Comparison of ENCODE assay signal across 8 cellular contexts in the genomic region with DNA sequence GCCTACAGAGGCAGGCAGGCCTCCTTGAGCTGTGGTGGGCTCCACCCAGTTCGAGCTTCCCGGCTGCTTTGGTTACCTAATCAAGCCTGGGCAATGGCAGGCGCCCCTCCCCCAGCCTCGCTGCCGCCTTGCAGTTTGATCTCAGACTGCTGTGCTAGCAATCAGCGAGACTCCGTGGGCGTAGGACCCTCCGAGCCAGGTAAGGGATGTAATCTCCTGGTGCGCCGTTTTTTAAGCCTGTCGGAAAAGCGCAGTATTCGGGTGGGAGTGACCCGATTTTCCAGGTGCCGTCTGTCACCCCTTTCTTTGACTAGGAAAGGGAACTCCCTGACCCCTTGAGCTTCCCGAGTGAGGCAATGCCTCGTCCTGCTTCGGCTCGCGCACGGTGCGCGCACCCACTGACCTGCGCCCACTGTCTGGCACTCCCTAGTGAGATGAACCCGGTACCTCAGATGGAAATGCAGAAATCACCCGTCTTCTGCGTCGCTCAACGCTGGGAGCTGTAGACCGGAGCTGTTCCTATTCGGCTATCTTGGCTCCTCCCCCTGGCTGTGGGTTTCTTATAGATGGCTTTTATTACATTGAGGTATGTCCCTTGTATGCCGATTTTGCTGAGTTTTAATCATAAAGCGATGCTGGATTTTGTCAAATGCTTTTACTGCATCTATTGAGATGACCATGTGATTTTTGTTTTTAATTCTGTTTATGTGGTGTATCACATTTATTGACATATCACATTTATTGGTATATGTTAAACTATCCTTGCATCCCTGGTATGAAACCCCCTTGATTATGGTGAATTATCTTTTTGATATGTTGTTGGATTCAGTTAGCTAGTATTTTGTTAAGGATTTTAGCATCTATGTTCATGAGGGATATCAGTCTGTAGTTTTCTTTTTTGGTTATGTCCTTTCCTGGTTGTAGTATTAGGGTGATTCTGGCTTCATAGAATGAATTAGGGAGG. TPM values are rescaled to one million over a fixed set of nuclear protein-coding genes. Genes with fewer than 3 reads are reported as not detected.
DNase-seq lines count a peak whose midpoint lies in the region; ATAC-seq, FAIRE-seq and TF ChIP-seq lines count a peak whose summit lies in the region.
"Not testable (repeated sequence)": the region's sequence is repeated elsewhere in the genome, so short reads cannot be mapped to it uniquely, and the experiment has no call there.

No MANE protein-coding gene starts in this region.

- peak; percentile 78 for ATAC-seq in CD4-positive, CD25-positive, alpha-beta regulatory T cell (ENCODE audit: low read depth in 2 of 2)
- ATAC-seq in GM12878 = peak; percentile 64

- not testable (repeated sequence) for H3K9me3 ChIP-seq in CD4-positive, CD25-positive, alpha-beta regulatory T cell (ENCODE audit: control insufficient read depth in 2 of 2, low read length in 2 of 2); Karpas-422 (ENCODE audit: low read length); GM12878 (replicated peaks; ENCODE audit: control insufficient read depth, insufficient read depth, low read length); cardiac muscle cell (ENCODE audit: low read depth)

- H3K9me2 ChIP-seq in Karpas-422 (replicated peaks; ENCODE audit: insufficient read depth, low read length) = not testable (repeated sequence)

- not testable (repeated sequence) for TF ChIP-seq CTCF in GM12878 (IDR thresholded peaks at IDR 0.05 in 2 of 3, conservative IDR thresholded peaks at IDR 0.05 in 1 of 3; ENCODE audit: control insufficient read depth in 2 of 3, extremely low read depth in 1 of 3, insufficient read depth in 1 of 3, low read depth in 3 of 3, low read length in 3 of 3); cardiac muscle cell (IDR thresholded peaks at IDR 0.05; ENCODE audit: low read depth, low read length); nephron (IDR thresholded peaks at IDR 0.05; ENCODE audit: unreplicated experiment in 3 of 3)

- DNase-seq in CD4-positive, CD25-positive, alpha-beta regulatory T cell = peak; percentile 40 to 80 (median 70)
- DNase-seq in Karpas-422 = peak; percentile 76
- DNase-seq in OCI-M1 (lab: John Stamatoyannopoulos, UW) = peak; percentile 70
- DNase-seq in activated CD4-positive, alpha-beta memory T cell treated with anti-CD3 and anti-CD28 coated beads, Interleukin-2, amount 10 ng/mL, durations not matched to agents 7 days and 5 days = peak; percentile 74
- not testable (repeated sequence) for DNase-seq in GM12878 (ENCODE audit: low read depth, low spot score)
- peak; percentile 26 to 49 for DNase-seq in cardiac muscle cell (ENCODE audit: low read depth in 1 of 2, low spot score in 1 of 2)
- peak in 2 of 3 donors; percentile 43 to 53 for DNase-seq in stimulated activated CD4-positive, alpha-beta T cell treated with anti-CD3 and anti-CD28 coated beads, TNF-alpha, amount 100 ng/mL, for 48 hours (ENCODE audit: low read depth in 3 of 3)

- H3K27me3 Mint-ChIP-seq in CD4-positive, CD25-positive, alpha-beta regulatory T cell; activated CD4-positive, alpha-beta memory T cell treated with anti-CD3 and anti-CD28 coated beads, Interleukin-2, amount 10 ng/mL, durations not matched to agents 7 days and 5 days: not testable (repeated sequence)
- peaks cover 13% of the 10 kb centered on the region for H3K27me3 Mint-ChIP-seq in nephron (ENCODE audit: low read depth)

- H3K9ac ChIP-seq in Karpas-422 (ENCODE audit: low read length); GM12878 (ENCODE audit: control insufficient read depth, insufficient read depth, low read length): not testable (repeated sequence)

- not testable (repeated sequence) for H2AFZ ChIP-seq in Karpas-422 (ENCODE audit: low read length)
- peak overlapping the region; percentile 23 for H2AFZ ChIP-seq in GM12878 (ENCODE audit: control insufficient read depth, low read depth, low read length)

- H3K4me1 Mint-ChIP-seq in CD4-positive, CD25-positive, alpha-beta regulatory T cell = peaks cover 13 to 31% (median 22%) of the 10 kb centered on the region in 4 donors
- peaks cover 25% of the 10 kb centered on the region for H3K4me1 Mint-ChIP-seq in activated CD4-positive, alpha-beta memory T cell treated with anti-CD3 and anti-CD28 coated beads, Interleukin-2, amount 10 ng/mL, durations not matched to agents 7 days and 5 days
- H3K4me1 Mint-ChIP-seq in nephron = not testable (repeated sequence)

- peak overlapping the region; percentile 55 for H3K27ac ChIP-seq in CD4-positive, CD25-positive, alpha-beta regulatory T cell (ENCODE audit: insufficient read depth, low read length, poor library complexity, severe bottlenecking)
- not testable (repeated sequence) for H3K27ac ChIP-seq in Karpas-422 (ENCODE audit: low read length); GM12878 (ENCODE audit: control insufficient read depth, insufficient read depth); cardiac muscle cell

- peak overlapping the region; percentile 70 for H3K4me3 ChIP-seq in CD4-positive, CD25-positive, alpha-beta regulatory T cell (ENCODE audit: low read depth, low read length)
- peak overlapping the region; percentile 40; the same call in 1 of the 2 replicates for H3K4me3 ChIP-seq in Karpas-422 (ENCODE audit: low read length)
- peak overlapping the region; percentile 63; the same call in 1 of the 2 replicates for H3K4me3 ChIP-seq in GM12878
- H3K4me3 ChIP-seq in cardiac muscle cell = peak overlapping the region; percentile 45

- peak overlapping the region; percentile 53 for H3K4me2 ChIP-seq in Karpas-422 (ENCODE audit: low read depth, low read length, poor library complexity, severe bottlenecking)
- H3K4me2 ChIP-seq in GM12878 (ENCODE audit: control insufficient read depth, insufficient read depth) = not testable (repeated sequence)

- TF ChIP-seq POLR2A in GM12878 (IDR thresholded peaks at IDR 0.05; ENCODE audit: low read depth, low read length) = not testable (repeated sequence)

- H3K36me3 ChIP-seq in CD4-positive, CD25-positive, alpha-beta regulatory T cell (ENCODE audit: control insufficient read depth, insufficient read depth, low read length); Karpas-422 (ENCODE audit: insufficient read depth, low read length); GM12878 (ENCODE audit: control insufficient read depth in 2 of 2, insufficient read depth in 2 of 2, low read length in 1 of 2); cardiac muscle cell: not testable (repeated sequence)

- not testable (repeated sequence) for H3K27me3 ChIP-seq in CD4-positive, CD25-positive, alpha-beta regulatory T cell (ENCODE audit: control insufficient read depth, insufficient read depth, low read length); Karpas-422 (ENCODE audit: low read length); GM12878 (replicated peaks in 1 of 2; ENCODE audit: control insufficient read depth in 2 of 2, insufficient read depth in 2 of 2, low read length in 1 of 2); cardiac muscle cell

- SMC1A ChIA-PET in GM12878 (lab: Charles Lee; ENCODE audit: uncharacterized antibody, unreplicated experiment) = interaction anchor here (1.9 kb wide), 1 partner anchor 15 kb away, joined by 6 read pairs; no protein-coding TSS in a partner anchor

- intact Hi-C loops in GM12878 (cut with micrococcal nuclease; ENCODE audit: unreplicated experiment) = not testable (repeated sequence)

- H3K4me1 ChIP-seq in CD4-positive, CD25-positive, alpha-beta regulatory T cell (ENCODE audit: control insufficient read depth, insufficient read depth, low read length, poor library complexity, severe bottlenecking) = peaks cover 11% of the 10 kb centered on the region
- H3K4me1 ChIP-seq in Karpas-422 (ENCODE audit: low read length); GM12878 (ENCODE audit: control insufficient read depth, insufficient read depth, low read length); cardiac muscle cell (ENCODE audit: low read depth): not testable (repeated sequence)

- TF ChIP-seq EP300 in GM12878 (IDR thresholded peaks at IDR 0.05; ENCODE audit: borderline replicate concordance in 1 of 2, control insufficient read depth in 1 of 2, low read depth in 2 of 2, low read length in 2 of 2) = not testable (repeated sequence)

- not testable (repeated sequence) for FAIRE-seq in GM12878 (lab: Jason Lieb, UNC)

- RAD21 ChIA-PET in GM12878 (lab: Charles Lee; ENCODE audit: unreplicated experiment) = interaction anchor here (1.0 kb wide), 1 partner anchor 18 kb away, joined by 3 read pairs; no protein-coding TSS in a partner anchor

- H4K20me1 ChIP-seq in Karpas-422 (ENCODE audit: insufficient read depth, low read depth, low read length); GM12878 (ENCODE audit: control insufficient read depth, insufficient read depth): not testable (repeated sequence)

- TF ChIP-seq RAD21 in GM12878 (IDR thresholded peaks at IDR 0.05; ENCODE audit: insufficient read depth, low read depth, low read length) = not testable (repeated sequence)

- peaks cover 0 to 23% (median 3%) of the 10 kb centered on the region in 7 donors for H3K9me3 Mint-ChIP-seq in CD4-positive, CD25-positive, alpha-beta regulatory T cell
- H3K9me3 Mint-ChIP-seq in activated CD4-positive, alpha-beta memory T cell treated with anti-CD3 and anti-CD28 coated beads, Interleukin-2, amount 10 ng/mL, durations not matched to agents 7 days and 5 days = peaks cover 20% of the 10 kb centered on the region
- H3K9me3 Mint-ChIP-seq in nephron = peaks cover 36% of the 10 kb centered on the region

- not testable (repeated sequence) for BruUV-seq in GM12878 (replicated peaks; lab: Mats Ljungman, UMichigan)

- 2% methylated on average over 32 of the region's 34 CpGs for WGBS in GM12878 (ENCODE audit: insufficient coverage, insufficient replicate concordance, low lambda C conversion rate, missing lambda C conversion rate)

- CTCF ChIA-PET in activated CD4-positive, alpha-beta memory T cell treated with anti-CD3 and anti-CD28 coated beads, Interleukin-2, amount 10 ng/mL, durations not matched to agents 7 days and 5 days (lab: Charles Lee) = interaction anchor here (1.1 to 2.2 kb wide), 4 partner anchors 18 to 127 kb away, joined by 3 to 9 read pairs (median 4); no protein-coding TSS in a partner anchor
- CTCF ChIA-PET in GM12878 (lab: Yijun Ruan, JAX) = interaction anchor here (0.8 to 5.2 kb wide), 4 partner anchors 12 to 233 kb away, joined by 3 to 19 read pairs (median 3); no protein-coding TSS in a partner anchor

- not testable (repeated sequence) for H3K79me2 ChIP-seq in Karpas-422 (ENCODE audit: low read length); GM12878 (ENCODE audit: control insufficient read depth, insufficient read depth, low read length)

- POLR2A ChIA-PET in activated CD4-positive, alpha-beta memory T cell treated with anti-CD3 and anti-CD28 coated beads, Interleukin-2, amount 10 ng/mL, durations not matched to agents 7 days and 5 days (lab: Charles Lee) = interaction anchor here (0.8 to 1.8 kb wide), 7 partner anchors 14 to 208 kb away, joined by 3 to 9 read pairs (median 3); a partner anchor contains a TSS
- POLR2A ChIA-PET in GM12878 (lab: Charles Lee) = interaction anchor here (1.3 kb wide), 1 partner anchor 233 kb away, joined by 3 read pairs; no protein-coding TSS in a partner anchor

- peak overlapping the region; percentile 91 to 97 (median 94) for H3K4me3 Mint-ChIP-seq in CD4-positive, CD25-positive, alpha-beta regulatory T cell
- H3K4me3 Mint-ChIP-seq in activated CD4-positive, alpha-beta memory T cell treated with anti-CD3 and anti-CD28 coated beads, Interleukin-2, amount 10 ng/mL, durations not matched to agents 7 days and 5 days = peak overlapping the region; percentile 88
- H3K4me3 Mint-ChIP-seq in nephron = peak overlapping the region; percentile 83 to 90 (median 87)

- in situ Hi-C loops in GM12878 (cut with MboI) = not testable (repeated sequence)

- H3K36me3 Mint-ChIP-seq in CD4-positive, CD25-positive, alpha-beta regulatory T cell = not testable (repeated sequence)
- peaks cover 39% of the 10 kb centered on the region for H3K36me3 Mint-ChIP-seq in activated CD4-positive, alpha-beta memory T cell treated with anti-CD3 and anti-CD28 coated beads, Interleukin-2, amount 10 ng/mL, durations not matched to agents 7 days and 5 days (ENCODE audit: low read depth)
- H3K36me3 Mint-ChIP-seq in nephron (ENCODE audit: low read depth) = peaks cover 24% of the 10 kb centered on the region

- H3K27ac Mint-ChIP-seq in CD4-positive, CD25-positive, alpha-beta regulatory T cell = peak overlapping the region; percentile 69 to 95 (median 87)
- peak overlapping the region; percentile 69 for H3K27ac Mint-ChIP-seq in activated CD4-positive, alpha-beta memory T cell treated with anti-CD3 and anti-CD28 coated beads, Interleukin-2, amount 10 ng/mL, durations not matched to agents 7 days and 5 days
- H3K27ac Mint-ChIP-seq in nephron = not testable (repeated sequence)

RNA-seq across cellular contexts. Expression of a gene that starts 43.4 kb away (rescaled TPM):
- 5.1 TPM for total RNA-seq in CD4-positive, CD25-positive, alpha-beta regulatory T cell
- polyA plus RNA-seq in CD4-positive, CD25-positive, alpha-beta regulatory T cell = 1 to 10 TPM; 2.5 to 5.9 (median 5.2) TPM
- 28.7 and 33.0 TPM in 2 replicates for total RNA-seq in Karpas-422 (2014; rRNA removed; shearing (Covaris generic); ENCODE audit: low replicate concordance)
- 10 to 100 TPM; 60.0 to 62.7 TPM for total RNA-seq in activated CD4-positive, alpha-beta memory T cell treated with anti-CD3 and anti-CD28 coated beads, Interleukin-2, amount 10 ng/mL, durations not matched to agents 7 days and 5 days
- 19.9 and 25.9 TPM in 2 replicates for total RNA-seq in GM12878 (2013; cell fraction: nucleolus; rRNA removed)
- 26.9 and 35.0 TPM in 2 replicates for total RNA-seq in GM12878 (2014; rRNA removed)
- 25.5 and 26.8 TPM in 2 replicates for total RNA-seq in GM12878 (2014; rRNA removed; fragmentation: Illumina TruSeq; extraction: Trizol)
- 23.9 and 24.2 TPM in 2 replicates for total RNA-seq in GM12878 (2021)
- 16.3 TPM for polyA plus RNA-seq in GM12878 (2011; ENCODE audit: low read depth)
- 11.1 and 11.7 TPM in 2 replicates for polyA plus RNA-seq in GM12878 (2011; rRNA removed)
- polyA plus RNA-seq in GM12878 (2011; cell fraction: cytosol; rRNA removed) = 12.0 and 13.2 TPM in 2 replicates
- 10.7 and 12.1 TPM in 2 replicates for polyA plus RNA-seq in GM12878 (2011; cell fraction: nucleus; rRNA removed)
- 21.1 and 24.4 TPM in 2 replicates for polyA plus RNA-seq in GM12878 (2012)
- 28.8 and 34.6 TPM in 2 replicates for polyA plus RNA-seq in GM12878 (2014; fragmentation: Illumina TruSeq; extraction: Trizol)
- polyA plus RNA-seq in GM12878 (2014; fragmentation: Nextera tagmentation; extraction: Ambion mirVana) = 1 to 10 TPM; 6.5 to 7.1 TPM
- 26.0 and 37.7 TPM in 2 replicates for polyA plus RNA-seq in GM12878 (2014; rRNA removed)
- 10 to 100 TPM; 39.1 to 44.5 TPM for polyA plus RNA-seq in GM12878 (2016; fragmentation: Nextera tagmentation; extraction: Ambion mirVana)
- polyA minus RNA-seq in GM12878 (2011; rRNA and poly(A)+ RNA removed) = 13.0 and 14.8 TPM in 2 replicates
- polyA minus RNA-seq in GM12878 (2011; cell fraction: cytosol; rRNA and poly(A)+ RNA removed) = 3.6 and 5.4 TPM in 2 replicates
- 6.2 and 8.6 TPM in 2 replicates for polyA minus RNA-seq in GM12878 (2011; cell fraction: nucleus; rRNA and poly(A)+ RNA removed)
- 39.8 and 76.7 TPM in 2 replicates for total RNA-seq in cardiac muscle cell
- 57.5 and 72.5 TPM in 2 replicates for polyA plus RNA-seq in cardiac muscle cell
